ENCODE assay signal across 8 cellular contexts in the genomic region with DNA sequence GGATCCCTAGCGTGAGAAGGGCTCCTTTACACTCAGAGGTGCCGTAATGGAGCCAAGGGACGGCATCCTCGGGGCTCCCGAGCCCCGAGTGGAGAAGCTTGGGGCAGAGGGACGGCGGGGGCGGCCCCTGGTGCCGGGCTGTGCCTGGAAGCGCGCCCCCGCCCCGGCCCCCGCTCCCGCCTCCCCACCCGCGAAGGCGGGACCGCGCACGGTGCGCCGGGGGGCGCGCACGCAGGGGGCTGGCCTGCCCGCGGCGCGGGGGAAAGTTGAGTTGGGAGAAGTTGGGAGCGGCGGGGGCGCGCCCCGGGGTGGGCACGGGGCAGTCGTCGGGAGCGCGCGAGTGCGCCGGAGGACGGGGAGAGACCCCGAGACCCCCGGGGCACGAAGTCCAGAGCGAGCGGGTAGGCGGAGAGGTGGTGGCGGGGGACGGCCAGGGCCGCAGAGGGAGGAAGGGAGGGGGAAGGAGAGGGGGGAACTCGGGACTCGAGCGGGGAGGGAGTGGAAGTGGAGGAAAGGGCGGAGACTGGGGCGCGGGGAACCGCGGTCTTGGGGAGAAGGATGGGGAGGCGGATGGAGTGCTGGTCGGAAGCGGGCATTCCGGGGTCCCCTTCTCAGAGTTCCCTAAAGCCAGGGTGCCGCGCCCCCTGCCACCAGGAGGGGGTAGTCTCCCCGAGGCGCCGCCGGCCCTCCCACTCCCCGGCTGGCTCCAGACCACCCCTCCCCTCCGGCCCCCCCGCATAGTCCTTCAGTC. TPM values are rescaled to one million over a fixed set of nuclear protein-coding genes. Genes with fewer than 3 reads are reported as not detected.
DNase-seq lines count a peak whose midpoint lies in the region; ATAC-seq and TF ChIP-seq lines count a peak whose summit lies in the region.

A gene with protein sequence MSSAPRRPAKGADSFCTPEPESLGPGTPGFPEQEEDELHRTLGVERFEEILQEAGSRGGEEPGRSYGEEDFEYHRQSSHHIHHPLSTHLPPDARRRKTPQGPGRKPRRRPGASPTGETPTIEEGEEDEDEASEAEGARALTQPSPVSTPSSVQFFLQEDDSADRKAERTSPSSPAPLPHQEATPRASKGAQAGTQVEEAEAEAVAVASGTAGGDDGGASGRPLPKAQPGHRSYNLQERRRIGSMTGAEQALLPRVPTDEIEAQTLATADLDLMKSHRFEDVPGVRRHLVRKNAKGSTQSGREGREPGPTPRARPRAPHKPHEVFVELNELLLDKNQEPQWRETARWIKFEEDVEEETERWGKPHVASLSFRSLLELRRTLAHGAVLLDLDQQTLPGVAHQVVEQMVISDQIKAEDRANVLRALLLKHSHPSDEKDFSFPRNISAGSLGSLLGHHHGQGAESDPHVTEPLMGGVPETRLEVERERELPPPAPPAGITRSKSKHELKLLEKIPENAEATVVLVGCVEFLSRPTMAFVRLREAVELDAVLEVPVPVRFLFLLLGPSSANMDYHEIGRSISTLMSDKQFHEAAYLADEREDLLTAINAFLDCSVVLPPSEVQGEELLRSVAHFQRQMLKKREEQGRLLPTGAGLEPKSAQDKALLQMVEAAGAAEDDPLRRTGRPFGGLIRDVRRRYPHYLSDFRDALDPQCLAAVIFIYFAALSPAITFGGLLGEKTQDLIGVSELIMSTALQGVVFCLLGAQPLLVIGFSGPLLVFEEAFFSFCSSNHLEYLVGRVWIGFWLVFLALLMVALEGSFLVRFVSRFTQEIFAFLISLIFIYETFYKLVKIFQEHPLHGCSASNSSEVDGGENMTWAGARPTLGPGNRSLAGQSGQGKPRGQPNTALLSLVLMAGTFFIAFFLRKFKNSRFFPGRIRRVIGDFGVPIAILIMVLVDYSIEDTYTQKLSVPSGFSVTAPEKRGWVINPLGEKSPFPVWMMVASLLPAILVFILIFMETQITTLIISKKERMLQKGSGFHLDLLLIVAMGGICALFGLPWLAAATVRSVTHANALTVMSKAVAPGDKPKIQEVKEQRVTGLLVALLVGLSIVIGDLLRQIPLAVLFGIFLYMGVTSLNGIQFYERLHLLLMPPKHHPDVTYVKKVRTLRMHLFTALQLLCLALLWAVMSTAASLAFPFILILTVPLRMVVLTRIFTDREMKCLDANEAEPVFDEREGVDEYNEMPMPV (plus strand): TSS at position 228 of the 751 bp plus-strand sequence. CDS start 2,399 bp downstream, outside the sequence.

- peak; percentile 31 for ATAC-seq in HG02852 (IDR thresholded peaks at IDR 0.05; ENCODE audit: unreplicated experiment)

- no peak for TF ChIP-seq RAD21 in liver (IDR thresholded peaks at IDR 0.05)

- H3K9ac ChIP-seq in liver (ENCODE audit: low read depth in 1 of 2, low read length in 2 of 2): peak within 1 kb of the TSS; percentile 42 to 55

- no peaks in the 10 kb centered on the region for H3K27me3 ChIP-seq in liver (ENCODE audit: control insufficient read depth in 4 of 4, insufficient read depth in 4 of 4, low read length in 3 of 4)

- H3K4me3 ChIP-seq in liver (ENCODE audit: low read depth in 1 of 3, low read length in 3 of 3): peak within 1 kb of the TSS; percentile 44 to 79 (median 66)

- TF ChIP-seq CTCF in liver (IDR thresholded peaks at IDR 0.05; ENCODE audit: low read depth, low read length, missing input control): peak; percentile 22

- WGBS in liver: 1% methylated on average over 75 of the region's 75 CpGs

- H3K9me3 ChIP-seq in liver (ENCODE audit: control insufficient read depth in 4 of 4, low read length in 3 of 4): no peaks in the 10 kb centered on the region

- H3K4me1 ChIP-seq in liver (ENCODE audit: control insufficient read depth in 4 of 4, insufficient read depth in 4 of 4, low read length in 3 of 4): peaks cover 17 to 62% (median 49%) of the 10 kb centered on the region in 4 donors

- DNase-seq in NCI-H510A treated with DMSO at 0.1 percent for 48 hours (lab: John Stamatoyannopoulos, UW): peak; percentile 25
- no peak for DNase-seq in NCI-H510A (lab: John Stamatoyannopoulos, UW)
- peak; percentile 37 for DNase-seq in NCI-H345 treated with DMSO at 0.1 percent for 48 hours (lab: John Stamatoyannopoulos, UW; ENCODE audit: unreplicated experiment)
- DNase-seq in activated CD4-positive, alpha-beta T cell treated with anti-CD3 and anti-CD28 coated beads, Interleukin-2, amount 50 U/mL, for 4 hours: peak; percentile 61 to 63
- peak in 1 of 2 donors; percentile 81 for DNase-seq in dermis microvascular lymphatic vessel endothelial cell (ENCODE audit: low read depth in 2 of 2)
- DNase-seq in stimulated activated CD4-positive, alpha-beta T cell treated with anti-CD3 and anti-CD28 coated beads, Interleukin-4, amount 100 ng/mL, for 48 hours (ENCODE audit: low read depth in 2 of 2): peak; percentile 57 to 67

- H3K36me3 ChIP-seq in liver (ENCODE audit: control insufficient read depth in 4 of 4, insufficient read depth in 3 of 4, low read depth in 1 of 4, low read length in 3 of 4): peaks cover 0 to 2% (median under 1%) of the 10 kb centered on the region in 4 donors

- peak within 1 kb of the TSS; percentile 83 to 89 for H3K27ac ChIP-seq in liver (ENCODE audit: low read depth in 1 of 2, low read length in 2 of 2)

TF ChIP-seq in liver, 16 proteins besides CTCF, POLR2A, EP300 and RAD21:
- TF ChIP-seq NR2F2 (IDR thresholded peaks at IDR 0.05): no peak
- TF ChIP-seq, protein P1, sequence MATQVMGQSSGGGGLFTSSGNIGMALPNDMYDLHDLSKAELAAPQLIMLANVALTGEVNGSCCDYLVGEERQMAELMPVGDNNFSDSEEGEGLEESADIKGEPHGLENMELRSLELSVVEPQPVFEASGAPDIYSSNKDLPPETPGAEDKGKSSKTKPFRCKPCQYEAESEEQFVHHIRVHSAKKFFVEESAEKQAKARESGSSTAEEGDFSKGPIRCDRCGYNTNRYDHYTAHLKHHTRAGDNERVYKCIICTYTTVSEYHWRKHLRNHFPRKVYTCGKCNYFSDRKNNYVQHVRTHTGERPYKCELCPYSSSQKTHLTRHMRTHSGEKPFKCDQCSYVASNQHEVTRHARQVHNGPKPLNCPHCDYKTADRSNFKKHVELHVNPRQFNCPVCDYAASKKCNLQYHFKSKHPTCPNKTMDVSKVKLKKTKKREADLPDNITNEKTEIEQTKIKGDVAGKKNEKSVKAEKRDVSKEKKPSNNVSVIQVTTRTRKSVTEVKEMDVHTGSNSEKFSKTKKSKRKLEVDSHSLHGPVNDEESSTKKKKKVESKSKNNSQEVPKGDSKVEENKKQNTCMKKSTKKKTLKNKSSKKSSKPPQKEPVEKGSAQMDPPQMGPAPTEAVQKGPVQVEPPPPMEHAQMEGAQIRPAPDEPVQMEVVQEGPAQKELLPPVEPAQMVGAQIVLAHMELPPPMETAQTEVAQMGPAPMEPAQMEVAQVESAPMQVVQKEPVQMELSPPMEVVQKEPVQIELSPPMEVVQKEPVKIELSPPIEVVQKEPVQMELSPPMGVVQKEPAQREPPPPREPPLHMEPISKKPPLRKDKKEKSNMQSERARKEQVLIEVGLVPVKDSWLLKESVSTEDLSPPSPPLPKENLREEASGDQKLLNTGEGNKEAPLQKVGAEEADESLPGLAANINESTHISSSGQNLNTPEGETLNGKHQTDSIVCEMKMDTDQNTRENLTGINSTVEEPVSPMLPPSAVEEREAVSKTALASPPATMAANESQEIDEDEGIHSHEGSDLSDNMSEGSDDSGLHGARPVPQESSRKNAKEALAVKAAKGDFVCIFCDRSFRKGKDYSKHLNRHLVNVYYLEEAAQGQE (IDR thresholded peaks at IDR 0.05): peak; percentile 7

RNA-seq across cellular contexts. Expression of the gene that starts here (rescaled TPM):
- total RNA-seq in dermis microvascular lymphatic vessel endothelial cell: 41.3 and 68.3 TPM in 2 replicates
- 10 to 100 TPM; 27.5 to 73.2 TPM for total RNA-seq in liver
- 10 to 100 TPM; 72.0 to 98.8 TPM for polyA plus RNA-seq in liver
